8 cellular contexts compared by ENCODE assay signal in the genomic region with DNA sequence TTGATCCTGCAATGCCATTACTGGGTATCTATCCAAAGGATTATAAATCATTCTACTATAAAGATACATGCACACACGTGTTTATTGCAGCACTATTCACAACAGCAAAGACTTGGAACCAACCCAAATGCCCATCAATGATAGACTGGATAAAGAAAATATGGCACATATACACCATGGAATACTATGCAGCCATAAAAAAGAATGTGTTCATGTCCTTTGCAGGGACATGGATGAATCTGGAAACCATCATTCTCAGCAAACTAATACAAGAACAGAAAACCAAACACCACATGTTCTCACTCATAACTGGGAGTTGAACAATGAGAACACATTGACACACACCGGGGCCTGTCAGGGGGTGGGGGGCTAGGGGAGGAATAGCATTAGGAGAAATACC. TPM values are rescaled to one million over a fixed set of nuclear protein-coding genes. Genes with fewer than 3 reads are reported as not detected.
"Had no signal": no experiment of that assay in that cellular context is flagged by ENCODE, and none has a peak within 500 bp of the region (broad histone marks: within the 10 kb centered on the region; RNA-seq: fewer than 3 reads in every experiment).

No MANE protein-coding gene starts in this region.

RNA-seq across cellular contexts. Expression of a gene that starts 4.9 kb away (rescaled TPM):
- total RNA-seq: hepatocyte, kidney epithelial cell, left ventricle myocardium inferior, left ventricle myocardium superior, lung microvascular endothelial cell, mammary epithelial cell, mesothelial cell of epicardium, myocyte had no signal
- polyA plus RNA-seq: hepatocyte, mammary epithelial cell had no signal
